In the genomic region with DNA sequence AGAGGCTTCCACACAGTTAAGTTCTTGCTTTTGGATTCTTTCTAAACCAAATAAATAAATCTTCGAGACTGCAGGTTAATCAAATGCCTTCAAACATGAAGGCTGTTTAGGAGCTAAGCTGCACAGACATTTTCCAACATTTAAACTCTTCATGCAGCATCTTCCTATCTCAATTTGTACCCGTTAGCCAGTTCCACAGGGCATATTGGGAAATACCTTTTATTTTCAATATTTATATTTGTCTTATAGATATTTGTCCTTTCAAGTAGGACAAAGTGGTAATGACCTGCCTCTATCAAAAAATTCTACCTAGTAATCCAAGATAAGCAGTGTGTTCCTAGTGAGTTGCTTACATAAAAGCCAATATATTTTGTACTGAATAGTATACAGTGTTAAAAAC, we compare ENCODE assay signal across 34 cellular contexts.
"Had no signal": no experiment of that assay in that cellular context is flagged by ENCODE, and none has a peak within 500 bp of the region (broad histone marks: within the 10 kb centered on the region; RNA-seq: fewer than 3 reads in every experiment).

No MANE protein-coding gene starts in this region.

- H3K9me3 ChIP-seq: adrenal gland, ascending aorta, body of pancreas, breast epithelium had no signal

- H3K4me1 ChIP-seq: adrenal gland, ascending aorta, breast epithelium had no signal

- H3K27ac ChIP-seq: adrenal gland, ascending aorta, body of pancreas, brain microvascular endothelial cell, breast epithelium, cardiac muscle cell had no signal

- DNase-seq: activated effector memory CD4-positive, alpha-beta T cell treated with anti-CD3 and anti-CD28 coated beads, Interleukin-2, amount 50 U/mL, for 16 hours; activated effector memory CD4-positive, alpha-beta T cell treated with Interleukin-2 at 50 U/mL for 16 hours; activated gamma-delta T cell; activated gamma-delta T cell treated with Interleukin-2 at 50 U/mL for 16 hours; activated naive CD4-positive, alpha-beta T cell; activated naive CD4-positive, alpha-beta T cell treated with anti-CD3 and anti-CD28 coated beads for 36 hours; activated naive CD4-positive, alpha-beta T cell treated with anti-CD3 and anti-CD28 coated beads, Interleukin-2, amount 10 ng/mL, durations not matched to agents 7 days and 5 days; activated naive CD4-positive, alpha-beta T cell treated with anti-CD3 and anti-CD28 coated beads, Interleukin-2, amount 50 U/mL, for 16 hours; activated naive CD4-positive, alpha-beta T cell treated with Interleukin-2 at 50 U/mL for 16 hours; activated naive CD8-positive, alpha-beta T cell treated with anti-CD3 and anti-CD28 coated beads for 36 hours; activated naive CD8-positive, alpha-beta T cell treated with anti-CD3 and anti-CD28 coated beads, Interleukin-2, amount 10 ng/mL, durations not matched to agents 7 days and 5 days; activated naive CD8-positive, alpha-beta T cell treated with anti-CD3 and anti-CD28 coated beads, Interleukin-2, amount 50 U/mL, for 24 hours; activated T-cell treated with anti-CD3 and anti-CD28 coated beads, Interleukin-2, amount 50 U/mL, for 1 hour; activated T-cell treated with anti-CD3 and anti-CD28 coated beads, Interleukin-2, amount 50 U/mL, for 24 hours; activated T-cell treated with anti-CD3 and anti-CD28 coated beads, Interleukin-2, amount 50 U/mL, for 4 hours; activated T-cell treated with anti-CD3 and anti-CD28 coated beads, Interleukin-2, amount 50 U/mL, for 48 hours; activated T-cell treated with anti-CD3 and anti-CD28 coated beads, Interleukin-2, amount 50 U/mL, for 72 hours; adrenal gland; amniotic stem cell; amygdala; anterior cingulate cortex; aorta; body of pancreas; brain microvascular endothelial cell; caudate nucleus; central memory CD4-positive, alpha-beta T cell; cerebellar nuclear complex had no signal

- H3K4me3 ChIP-seq: adrenal gland, ascending aorta, body of pancreas, breast epithelium, cardiac muscle cell had no signal

- H3K36me3 ChIP-seq: adrenal gland, ascending aorta, brain microvascular endothelial cell, breast epithelium, cardiac muscle cell had no signal

- FAIRE-seq: astrocyte, bronchial epithelial cell had no signal

- H3K27me3 ChIP-seq: adrenal gland, ascending aorta, body of pancreas, brain microvascular endothelial cell, breast epithelium had no signal

- ATAC-seq: activated naive CD4-positive, alpha-beta T cell treated with anti-CD3 and anti-CD28 coated beads, Interleukin-2, amount 50 U/mL, for 72 hours; activated naive CD8-positive, alpha-beta T cell treated with anti-CD3 and anti-CD28 coated beads, Interleukin-2, amount 50 U/mL, for 24 hours; activated T-cell treated with anti-CD3 and anti-CD28 coated beads, Interleukin-2, amount 50 U/mL, for 4 hours; activated T-cell treated with anti-CD3 and anti-CD28 coated beads, Interleukin-2, amount 50 U/mL, for 72 hours; activated T-helper 17 cell treated with anti-CD3 and anti-CD28 coated beads, Interleukin-2, amount 50 U/mL, for 72 hours; body of pancreas had no signal
